8 cellular contexts compared by ENCODE assay signal in genomic region chr18:34787931-34788532, GRCh38.
A peak's percentile ranks its signal among the peaks of the same experiment; 100 is the strongest.
DNase-seq lines count a peak whose midpoint lies in the region; ATAC-seq, FAIRE-seq and TF ChIP-seq lines count a peak whose summit lies in the region.

No MANE protein-coding gene starts in this region.

- peak; percentile 88 for ATAC-seq in HG03354 (IDR thresholded peaks at IDR 0.05; ENCODE audit: poor library complexity, severe bottlenecking, unreplicated experiment)
- peak; percentile 66 to 98 (median 92) for ATAC-seq in pancreas
- ATAC-seq in GM18861 (IDR thresholded peaks at IDR 0.05; ENCODE audit: unreplicated experiment) = no peak

- H3K27ac Mint-ChIP-seq in Calu3 (ENCODE audit: unreplicated experiment) = no peak overlapping the region
- no peak overlapping the region for H3K27ac Mint-ChIP-seq in activated CD4-positive, alpha-beta T cell treated with anti-CD3 and anti-CD28 coated beads, Interleukin-2, amount 10 ng/mL, durations not matched to agents 7 days and 5 days

- intact Hi-C loops in Calu3 (cut with micrococcal nuclease; ENCODE audit: unreplicated experiment) = loop anchor here (1.0 to 10.0 kb wide), 7 partner anchors 59 to 953 kb away; no protein-coding TSS in a partner anchor
- intact Hi-C loops in pancreas (cut with DNase I) = loop anchor here in 1 of 3 donors (10.0 kb wide), 1 partner anchor 433 kb away; no protein-coding TSS in a partner anchor

- no peak overlapping the region for H3K27ac ChIP-seq in pancreas

- H3K4me3 ChIP-seq in pancreas = no peak overlapping the region

- CTCF ChIA-PET in Calu3 (lab: Charles Lee) = interaction anchor here (0.6 to 2.9 kb wide), 8 partner anchors 17 to 666 kb away, joined by 3 to 25 read pairs (median 4); no protein-coding TSS in a partner anchor
- CTCF ChIA-PET in activated CD4-positive, alpha-beta T cell treated with anti-CD3 and anti-CD28 coated beads, Interleukin-2, amount 10 ng/mL, durations not matched to agents 7 days and 5 days (lab: Charles Lee) = no interaction called here

- no peaks in the 10 kb centered on the region for H3K4me1 Mint-ChIP-seq in Calu3 (ENCODE audit: low read depth, unreplicated experiment)
- H3K4me1 Mint-ChIP-seq in activated CD4-positive, alpha-beta T cell treated with anti-CD3 and anti-CD28 coated beads, Interleukin-2, amount 10 ng/mL, durations not matched to agents 7 days and 5 days = no peaks in the 10 kb centered on the region

- FAIRE-seq in GM19239 (lab: Jason Lieb, UNC) = peak; percentile 76
- peak; percentile 95 for FAIRE-seq in pancreas (lab: Jason Lieb, UNC)

- BruUV-seq in Calu3 (replicated peaks; lab: Mats Ljungman, UMichigan) = no TSS peak

- no peaks in the 10 kb centered on the region for H3K27me3 Mint-ChIP-seq in Calu3 (ENCODE audit: unreplicated experiment)
- peaks cover 4% of the 10 kb centered on the region for H3K27me3 Mint-ChIP-seq in activated CD4-positive, alpha-beta T cell treated with anti-CD3 and anti-CD28 coated beads, Interleukin-2, amount 10 ng/mL, durations not matched to agents 7 days and 5 days

- no peaks in the 10 kb centered on the region for H3K4me1 ChIP-seq in pancreas

- POLR2A ChIA-PET in activated CD4-positive, alpha-beta T cell treated with anti-CD3 and anti-CD28 coated beads, Interleukin-2, amount 10 ng/mL, durations not matched to agents 7 days and 5 days (lab: Charles Lee) = no interaction called here

- H3K36me3 ChIP-seq in pancreas = no peaks in the 10 kb centered on the region

- H3K27me3 ChIP-seq in pancreas = no peaks in the 10 kb centered on the region

- 6 to 7% methylated on average over 7 of the region's 7 CpGs for WGBS in pancreas, 2 donors

- H3K4me3 Mint-ChIP-seq in Calu3 (ENCODE audit: low read depth, unreplicated experiment) = no peak overlapping the region
- H3K4me3 Mint-ChIP-seq in activated CD4-positive, alpha-beta T cell treated with anti-CD3 and anti-CD28 coated beads, Interleukin-2, amount 10 ng/mL, durations not matched to agents 7 days and 5 days = no peak overlapping the region

- no peaks in the 10 kb centered on the region for H3K36me3 Mint-ChIP-seq in Calu3 (ENCODE audit: insufficient read depth, unreplicated experiment)
- H3K36me3 Mint-ChIP-seq in activated CD4-positive, alpha-beta T cell treated with anti-CD3 and anti-CD28 coated beads, Interleukin-2, amount 10 ng/mL, durations not matched to agents 7 days and 5 days (ENCODE audit: low read depth) = no peaks in the 10 kb centered on the region

- DNase-seq in Calu3 = peak; percentile 32
- DNase-seq in GM19239 (ENCODE audit: insufficient read length, low spot score) = peak; percentile 9
- DNase-seq in NCI-H226 = peak; percentile 4
- DNase-seq in activated CD4-positive, alpha-beta T cell treated with anti-CD3 and anti-CD28 coated beads, Interleukin-2, amount 10 ng/mL, durations not matched to agents 7 days and 5 days = peak; percentile 52
- DNase-seq in foreskin melanocyte = peak; percentile 40
- peak in 3 of 6 donors; percentile 14 to 39 (median 25) for DNase-seq in pancreas

- H3K9me3 ChIP-seq in pancreas = no peaks in the 10 kb centered on the region

- H3K9me3 Mint-ChIP-seq in Calu3 (ENCODE audit: low read depth, unreplicated experiment) = no peaks in the 10 kb centered on the region
- H3K9me3 Mint-ChIP-seq in activated CD4-positive, alpha-beta T cell treated with anti-CD3 and anti-CD28 coated beads, Interleukin-2, amount 10 ng/mL, durations not matched to agents 7 days and 5 days = no peaks in the 10 kb centered on the region

- TF ChIP-seq CTCF in Calu3 (IDR thresholded peaks at IDR 0.05; ENCODE audit: unreplicated experiment) (peak; percentile 49), pancreas (IDR thresholded peaks at IDR 0.05) (peak; percentile 54 to 68 (median 63))
